In genomic region chr17:51056813-51057510, GRCh38 we compare ENCODE assay signal across 8 cellular contexts.
DNase-seq lines count a peak whose midpoint lies in the region; ATAC-seq and TF ChIP-seq lines count a peak whose summit lies in the region.

No MANE protein-coding gene starts in this region.

- DNase-seq in NCI-H345 (lab: John Stamatoyannopoulos, UW) (peak; percentile 5), NCI-H345 treated with DMSO at 0.1 percent for 48 hours (lab: John Stamatoyannopoulos, UW; ENCODE audit: unreplicated experiment) (no peak), NT2/D1 (ENCODE audit: low read depth, low spot score) (peak; percentile 33), islet precursor cell (peak; percentile 95)
- no peak for DNase-seq in central memory CD8-positive, alpha-beta T cell (ENCODE audit: low spot score in 2 of 2)

- POLR2A ChIA-PET in HEK293 (lab: Yijun Ruan, JAX) = interaction anchor here (1.0 to 1.4 kb wide), 4 partner anchors 10 to 191 kb away, joined by 3 to 5 read pairs (median 4); partner anchors contain the start of genes NME1 and TOB1

- no peaks in the 10 kb centered on the region for H3K9me3 Mint-ChIP-seq in central memory CD8-positive, alpha-beta T cell

- no peaks in the 10 kb centered on the region for H3K36me3 ChIP-seq in HEK293 (ENCODE audit: control insufficient read depth in 2 of 2, insufficient read depth in 1 of 2, low read length in 2 of 2)
- peaks cover 6% of the 10 kb centered on the region for H3K36me3 ChIP-seq in NT2/D1 (ENCODE audit: insufficient read depth, insufficient read length, low read length)
- H3K36me3 ChIP-seq in stomach smooth muscle (ENCODE audit: control insufficient read depth in 2 of 2, insufficient read depth in 2 of 2, low read length in 2 of 2) = no peaks in the 10 kb centered on the region

- TF ChIP-seq CTCF in HEK293 (tag by site-specific recombination; IDR thresholded peaks at IDR 0.05) = 0 out of 2 replicates have a peak, but pooled peaks have one; percentile 12

- H3K4me1 Mint-ChIP-seq in central memory CD8-positive, alpha-beta T cell = peaks cover 15% of the 10 kb centered on the region

- H3K9me3 ChIP-seq in HEK293 (ENCODE audit: control insufficient read depth, insufficient read depth, low read depth, low read length) (no peaks in the 10 kb centered on the region), NT2/D1 (ENCODE audit: insufficient read depth, low read length) (no peaks in the 10 kb centered on the region), stomach smooth muscle (ENCODE audit: control insufficient read depth in 2 of 2, low read length in 2 of 2) (no peaks in the 10 kb centered on the region)

- H3K4me3 Mint-ChIP-seq in central memory CD8-positive, alpha-beta T cell = no peak overlapping the region

- peaks cover 12% of the 10 kb centered on the region for H3K36me3 Mint-ChIP-seq in central memory CD8-positive, alpha-beta T cell (ENCODE audit: insufficient read depth)

- H3K27me3 ChIP-seq in NT2/D1 (ENCODE audit: insufficient read depth, insufficient read length) = no peaks in the 10 kb centered on the region
- no peaks in the 10 kb centered on the region for H3K27me3 ChIP-seq in stomach smooth muscle (ENCODE audit: control insufficient read depth in 1 of 2, insufficient read depth in 2 of 2, low read length in 2 of 2)

- H3K27ac ChIP-seq in HEK293 (ENCODE audit: extremely low read depth, low read depth, low read length) (peak overlapping the region; percentile 17), stomach smooth muscle (ENCODE audit: low read length) (peak overlapping the region; percentile 64)

- no peaks in the 10 kb centered on the region for H3K27me3 Mint-ChIP-seq in central memory CD8-positive, alpha-beta T cell

- H3K4me3 ChIP-seq in HEK293 (ENCODE audit: low read depth, low read length) = no peak overlapping the region
- no peak overlapping the region for H3K4me3 ChIP-seq in NT2/D1 (ENCODE audit: insufficient read length, low read depth)
- H3K4me3 ChIP-seq in stomach smooth muscle (ENCODE audit: low read length in 2 of 2) = no peak overlapping the region

- CTCF ChIA-PET in HEK293 (lab: Yijun Ruan, JAX) = interaction anchor here (0.5 to 4.8 kb wide), 29 partner anchors 9 to 362 kb away, joined by 3 to 81 read pairs (median 4); partner anchors contain the start of gene NME1

- peak; percentile 32 for ATAC-seq in central memory CD8-positive, alpha-beta T cell (replicated peaks; ENCODE audit: extremely low read depth, poor library complexity, severe bottlenecking)
- no peak for ATAC-seq in GM18870 (IDR thresholded peaks at IDR 0.05; ENCODE audit: unreplicated experiment)

- H3K9ac ChIP-seq in NT2/D1 (ENCODE audit: insufficient read length, low read depth) (peak overlapping the region; percentile 29), stomach smooth muscle (ENCODE audit: low read length in 2 of 2) (peak overlapping the region; percentile 4 to 22)

- H3K4me1 ChIP-seq in HEK293 (ENCODE audit: control insufficient read depth, insufficient read depth, low read length) (peaks cover 13% of the 10 kb centered on the region), NT2/D1 (ENCODE audit: insufficient read depth, insufficient read length) (peaks cover 4% of the 10 kb centered on the region), stomach smooth muscle (ENCODE audit: control insufficient read depth, insufficient read depth, low read length) (peaks cover 3% of the 10 kb centered on the region)

- H3K27ac Mint-ChIP-seq in central memory CD8-positive, alpha-beta T cell (ENCODE audit: low read depth) = peak overlapping the region; percentile 61

TF ChIP-seq in HEK293, 187 proteins besides CTCF, POLR2A, EP300 and RAD21 (continues in another document):
- TF ChIP-seq ZNF521 (tag by site-specific recombination; IDR thresholded peaks at IDR 0.05) (no peak), ZNF692 (tag by site-specific recombination; IDR thresholded peaks at IDR 0.05) (no peak), ZIC2 (tag by site-specific recombination; IDR thresholded peaks at IDR 0.05) (peak; percentile 45), ZNF580 (tag by site-specific recombination; IDR thresholded peaks at IDR 0.05) (no peak), ZBTB48 (tag by site-specific recombination; IDR thresholded peaks at IDR 0.05) (no peak), ZNF654 (tag by site-specific recombination; IDR thresholded peaks at IDR 0.05; ENCODE audit: low read depth) (peak; percentile 68), ZNF549 (tag by site-specific recombination; IDR thresholded peaks at IDR 0.05) (no peak), ZNF354C (tag by site-specific recombination; IDR thresholded peaks at IDR 0.05; ENCODE audit: borderline replicate concordance, low read depth) (no peak), OVOL3 (tag by site-specific recombination; IDR thresholded peaks at IDR 0.05) (no peak), SCRT1 (tag by site-specific recombination; IDR thresholded peaks at IDR 0.05; ENCODE audit: borderline replicate concordance) (no peak), ZNF558 (tag by site-specific recombination; IDR thresholded peaks at IDR 0.05) (no peak), ZBTB17 (tag by site-specific recombination; IDR thresholded peaks at IDR 0.05) (peak; percentile 70; the same call in 1 of the 2 replicates), ZNF324 (tag by site-specific recombination; IDR thresholded peaks at IDR 0.05) (no peak), ZNF639 (tag by site-specific recombination; IDR thresholded peaks at IDR 0.05) (no peak), ZNF660 (tag by site-specific recombination; IDR thresholded peaks at IDR 0.05) (peak; percentile 70; the same call in 1 of the 2 replicates), PRDM1 (tag by site-specific recombination; IDR thresholded peaks at IDR 0.05) (peak; percentile 51; the same call in 1 of the 2 replicates), PRDM6 (tag by site-specific recombination; IDR thresholded peaks at IDR 0.05) (0 out of 2 replicates have a peak, but pooled peaks have one; percentile 44)
- TF ChIP-seq, protein P1, sequence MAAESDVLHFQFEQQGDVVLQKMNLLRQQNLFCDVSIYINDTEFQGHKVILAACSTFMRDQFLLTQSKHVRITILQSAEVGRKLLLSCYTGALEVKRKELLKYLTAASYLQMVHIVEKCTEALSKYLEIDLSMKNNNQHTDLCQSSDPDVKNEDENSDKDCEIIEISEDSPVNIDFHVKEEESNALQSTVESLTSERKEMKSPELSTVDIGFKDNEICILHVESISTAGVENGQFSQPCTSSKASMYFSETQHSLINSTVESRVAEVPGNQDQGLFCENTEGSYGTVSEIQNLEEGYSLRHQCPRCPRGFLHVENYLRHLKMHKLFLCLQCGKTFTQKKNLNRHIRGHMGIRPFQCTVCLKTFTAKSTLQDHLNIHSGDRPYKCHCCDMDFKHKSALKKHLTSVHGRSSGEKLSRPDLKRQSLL (tag by site-specific recombination; IDR thresholded peaks at IDR 0.05) = no peak
- TF ChIP-seq, protein P2, sequence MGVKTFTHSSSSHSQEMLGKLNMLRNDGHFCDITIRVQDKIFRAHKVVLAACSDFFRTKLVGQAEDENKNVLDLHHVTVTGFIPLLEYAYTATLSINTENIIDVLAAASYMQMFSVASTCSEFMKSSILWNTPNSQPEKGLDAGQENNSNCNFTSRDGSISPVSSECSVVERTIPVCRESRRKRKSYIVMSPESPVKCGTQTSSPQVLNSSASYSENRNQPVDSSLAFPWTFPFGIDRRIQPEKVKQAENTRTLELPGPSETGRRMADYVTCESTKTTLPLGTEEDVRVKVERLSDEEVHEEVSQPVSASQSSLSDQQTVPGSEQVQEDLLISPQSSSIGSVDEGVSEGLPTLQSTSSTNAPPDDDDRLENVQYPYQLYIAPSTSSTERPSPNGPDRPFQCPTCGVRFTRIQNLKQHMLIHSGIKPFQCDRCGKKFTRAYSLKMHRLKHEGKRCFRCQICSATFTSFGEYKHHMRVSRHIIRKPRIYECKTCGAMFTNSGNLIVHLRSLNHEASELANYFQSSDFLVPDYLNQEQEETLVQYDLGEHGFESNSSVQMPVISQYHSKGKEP (tag by site-specific recombination; IDR thresholded peaks at IDR 0.05) = no peak

Comparison
In these comparisons a context has a peak if more than half of its experiments do, and no peak if none do; other contexts are left out.
1. DNase-seq: peak in NCI-H345 (single experiment), NT2/D1 (single experiment) and islet precursor cell (single experiment); none in NCI-H345 treated with DMSO at 0.1 percent for 48 hours (single experiment) and central memory CD8-positive, alpha-beta T cell (0 of 2).